Comparison of ENCODE assay signal across 33 cellular contexts in genomic region chr16:1098266-1098991, GRCh38. TPM values are rescaled to one million over a fixed set of nuclear protein-coding genes. Genes with fewer than 3 reads are reported as not detected.
A peak's percentile ranks its signal among the peaks of the same experiment; 100 is the strongest.
DNase-seq lines count a peak whose midpoint lies in the region; ATAC-seq, FAIRE-seq and TF ChIP-seq lines count a peak whose summit lies in the region.
"Had no signal": no experiment of that assay in that cellular context is flagged by ENCODE, and none has a peak within 500 bp of the region (broad histone marks: within the 10 kb centered on the region; RNA-seq: fewer than 3 reads in every experiment).

No MANE protein-coding gene starts in this region.

- DNase-seq in Right ventricle myocardium inferior (ENCODE audit: missing footprints) (no peak), cardiac septum (ENCODE audit: low spot score) (no peak), Right ventricle myocardium superior (peak; percentile 58), SHP77 treated with DMSO at 0.1 percent for 48 hours (lab: John Stamatoyannopoulos, UW) (no peak), prostate gland (ENCODE audit: low spot score) (no peak), foreskin melanocyte (no peak), urothelium cell line (ENCODE audit: low spot score) (no peak)
- DNase-seq: activated B cell treated with CpG ODN at 0.5 μM for 24 hours; activated gamma-delta T cell; activated naive CD8-positive, alpha-beta T cell treated with anti-CD3 and anti-CD28 coated beads for 36 hours; activated T-cell treated with anti-CD3 and anti-CD28 coated beads, Interleukin-2, amount 50 U/mL, for 24 hours; CD4-positive, alpha-beta T cell; effector CD4-positive, alpha-beta T cell; GOT3; KBM-7; natural killer cell; NCI-H1105; NCI-H2029 treated with DMSO at 0.1 percent for 48 hours; NCI-H526 treated with DMSO at 0.1 percent for 48 hours; stimulated activated CD4-positive, alpha-beta T cell treated with anti-CD3 and anti-CD28 coated beads, Interleukin-1b, Interleukin-23, amount 100 ng/mL, for 48 hours had no signal

- TF ChIP-seq RAD21 in neural cell (conservative IDR thresholded peaks at IDR 0.05) = no peak

- H4K20me1 ChIP-seq in neural cell (ENCODE audit: insufficient read depth) = no peaks in the 10 kb centered on the region

- H3K9me3 ChIP-seq in neural cell (ENCODE audit: low read length) = no peaks in the 10 kb centered on the region
- no peaks in the 10 kb centered on the region for H3K9me3 ChIP-seq in prostate gland
- H3K9me3 ChIP-seq: A549, vagina had no signal

- TF ChIP-seq EP300 in neural cell (conservative IDR thresholded peaks at IDR 0.05; ENCODE audit: poor library complexity, severe bottlenecking) = peak; percentile 12

- H3K79me2 ChIP-seq in neural cell (replicated peaks; ENCODE audit: insufficient read depth, low read length) = no peaks in the 10 kb centered on the region

- no peak for FAIRE-seq in urothelium cell line (lab: Jason Lieb, UNC)
- FAIRE-seq: A549, colon, kidney had no signal

- TF ChIP-seq POLR2A in prostate gland (IDR thresholded peaks at IDR 0.05) = no peak

- no peak overlapping the region for H3K4me2 ChIP-seq in neural cell (ENCODE audit: low read length)
- H3K4me2 ChIP-seq: A549 had no signal

- H3F3A ChIP-seq in neural cell (ENCODE audit: insufficient read depth, low read length, poor library complexity, severe bottlenecking) = no peaks in the 10 kb centered on the region

- no peaks in the 10 kb centered on the region for H3K9me2 ChIP-seq in neural cell (ENCODE audit: insufficient read depth, low read length)

- intact Hi-C loops in Right ventricle myocardium inferior (cut with DNase I) (loop anchor here (1.0 kb wide), 1 partner anchor 8 kb away; no protein-coding TSS in a partner anchor), cardiac septum (cut with DNase I) (no loop called here), Right ventricle myocardium superior (cut with DNase I) (no loop called here), prostate gland (cut with DNase I) (no loop called here)

- H3K27ac ChIP-seq in neural cell (ENCODE audit: low read length) (peak overlapping the region; percentile 52), prostate gland (no peak overlapping the region)
- H3K27ac ChIP-seq: A549, vagina had no signal

- H3K4me3 ChIP-seq in neural cell (ENCODE audit: low read length) = no peak overlapping the region
- no peak overlapping the region for H3K4me3 ChIP-seq in prostate gland
- H3K4me3 ChIP-seq: A549, lung, vagina had no signal

- 55% methylated on average over 31 of the region's 34 CpGs for WGBS in prostate gland

- H3K36me3 ChIP-seq in neural cell (ENCODE audit: insufficient read depth, low read length) (no peaks in the 10 kb centered on the region), prostate gland (no peaks in the 10 kb centered on the region)
- H3K36me3 ChIP-seq: vagina had no signal

- no peaks in the 10 kb centered on the region for H3K4me1 ChIP-seq in prostate gland (replicated peaks)

- H3K27me3 ChIP-seq in neural cell (ENCODE audit: insufficient read depth, low read depth, low read length) (no peaks in the 10 kb centered on the region), prostate gland (replicated peaks; ENCODE audit: insufficient read depth) (peaks cover 6% of the 10 kb centered on the region)
- H3K27me3 ChIP-seq: vagina had no signal

- TF ChIP-seq CTCF in neural cell (IDR thresholded peaks at IDR 0.05; ENCODE audit: poor library complexity, severe bottlenecking) (no peak), prostate gland (IDR thresholded peaks at IDR 0.05) (no peak)

- peak overlapping the region; percentile 38 for H3K9ac ChIP-seq in neural cell (ENCODE audit: low read length)

- no peak overlapping the region for H2AFZ ChIP-seq in neural cell (ENCODE audit: low read depth, low read length)

- ATAC-seq in Right ventricle myocardium inferior = peak; percentile 26
- ATAC-seq in Right ventricle myocardium superior (ENCODE audit: poor library complexity) = peak; percentile 38
- ATAC-seq: A549, natural killer cell had no signal

TF ChIP-seq in neural cell, 6 proteins besides CTCF, POLR2A, EP300 and RAD21:
- TF ChIP-seq MXI1 (conservative IDR thresholded peaks at IDR 0.05; ENCODE audit: poor library complexity, severe bottlenecking) (no peak), POLR2AphosphoS5 (IDR thresholded peaks at IDR 0.05) (peak; percentile 52), TAF1 (IDR thresholded peaks at IDR 0.05; ENCODE audit: low read depth) (no peak), REST (IDR thresholded peaks at IDR 0.05; ENCODE audit: borderline replicate concordance) (no peak), EZH2 (IDR thresholded peaks at IDR 0.05; ENCODE audit: borderline replicate concordance, insufficient read depth, low read length, poor library complexity, severe bottlenecking) (no peak), SMC3 (conservative IDR thresholded peaks at IDR 0.05; ENCODE audit: poor library complexity) (no peak)

RNA-seq across cellular contexts. Expression of gene C1QTNF8, which starts 2.4 kb away (rescaled TPM):
- total RNA-seq in Right ventricle myocardium inferior (0.19 TPM), cardiac septum (not detected), Right ventricle myocardium superior (0.13 TPM), prostate gland (under 1 TPM in 1 of 2 donors, not detected in 1; 0.34 TPM)
- 0.79 TPM in 1 of 2 replicates, not detected in the other for polyA plus RNA-seq in neural cell
- not detected in 2 replicates for polyA minus RNA-seq in neural cell
- total RNA-seq: activated B cell treated with CpG ODN at 0.5 μM for 24 hours; activated naive CD8-positive, alpha-beta T cell treated with anti-CD3 and anti-CD28 coated beads for 36 hours; CD4-positive, alpha-beta T cell; HT1080; kidney; MCF 10A; mononuclear cell; natural killer cell; osteoblast; SK-MEL-5; T-helper 1 cell treated with Interleukin-12 subunit alpha and Interleukin-12 subunit beta and Interleukin-4 antibody, amounts not matched to agents 30 ng/mL and 1 ng/mL, for 36 hours; vagina had no signal
- polyA plus RNA-seq: A549 had no signal

RNA-seq across cellular contexts. Expression of gene SSTR5, which starts 25.9 kb away (rescaled TPM):
- total RNA-seq in Right ventricle myocardium inferior (14.7 TPM), cardiac septum (0.57 TPM), Right ventricle myocardium superior (20.8 TPM), prostate gland (1 to 10 TPM; 1.1 to 1.8 TPM)
- not detected in 2 replicates for polyA plus RNA-seq in neural cell
- not detected in 2 replicates for polyA minus RNA-seq in neural cell
- total RNA-seq: activated B cell treated with CpG ODN at 0.5 μM for 24 hours; activated naive CD8-positive, alpha-beta T cell treated with anti-CD3 and anti-CD28 coated beads for 36 hours; CD4-positive, alpha-beta T cell; HT1080; MCF 10A; mononuclear cell; natural killer cell; osteoblast; SK-MEL-5; T-helper 1 cell treated with Interleukin-12 subunit alpha and Interleukin-12 subunit beta and Interleukin-4 antibody, amounts not matched to agents 30 ng/mL and 1 ng/mL, for 36 hours had no signal
- polyA plus RNA-seq: lung, thymus had no signal

RNA-seq across cellular contexts. Expression of gene CACNA1H, which starts 54.5 kb away (rescaled TPM):
- total RNA-seq in Right ventricle myocardium inferior (6.0 TPM), cardiac septum (4.7 TPM), Right ventricle myocardium superior (4.2 TPM), prostate gland (100 to 1,000 TPM in 1 of 2 donors, 10 to 100 TPM in 1; 32.5 to 111 TPM)
- polyA plus RNA-seq in neural cell = 27.7 and 35.7 TPM in 2 replicates
- 42.7 and 55.0 TPM in 2 replicates for polyA minus RNA-seq in neural cell
- total RNA-seq: HT1080, MCF 10A had no signal
